ENCODE assay signal across 17 cellular contexts in genomic region chr9:132185164-132186009, GRCh38. TPM values are rescaled to one million over a fixed set of nuclear protein-coding genes. Genes with fewer than 3 reads are reported as not detected.
DNase-seq lines count a peak whose midpoint lies in the region; ATAC-seq and TF ChIP-seq lines count a peak whose summit lies in the region.
"Had no signal": no experiment of that assay in that cellular context is flagged by ENCODE, and none has a peak within 500 bp of the region (broad histone marks: within the 10 kb centered on the region; RNA-seq: fewer than 3 reads in every experiment).

No MANE protein-coding gene starts in this region.

- H3K27me3 Mint-ChIP-seq in mesothelial cell of epicardium (ENCODE audit: low read depth) = peaks cover 47% of the 10 kb centered on the region

- peak overlapping the region; percentile 45 for H3K4me3 ChIP-seq in BLaER1
- no peak overlapping the region for H3K4me3 ChIP-seq in NB4 (ENCODE audit: low read depth, low read length)
- H3K4me3 ChIP-seq in dorsolateral prefrontal cortex = no peak overlapping the region
- H3K4me3 ChIP-seq in brain microvascular endothelial cell (ENCODE audit: low read depth, low read length) = no peak overlapping the region
- H3K4me3 ChIP-seq: adrenal gland had no signal

- peaks cover 47% of the 10 kb centered on the region for H4K20me1 ChIP-seq in BLaER1

- H3K27ac ChIP-seq in BLaER1 = peak overlapping the region; percentile 85
- H3K27ac ChIP-seq in dorsolateral prefrontal cortex = peak overlapping the region in 54 of 59 donors; percentile 14 to 88 (median 78)
- H3K27ac ChIP-seq in brain microvascular endothelial cell = no peak overlapping the region
- H3K27ac ChIP-seq: adrenal gland had no signal

- peak; percentile 35 for DNase-seq in NB4 (ENCODE audit: low read depth)
- DNase-seq in dorsolateral prefrontal cortex = peak in 1 of 10 donors; percentile 58
- DNase-seq in mesothelial cell of epicardium (ENCODE audit: low spot score in 2 of 2, unreplicated experiment in 2 of 2) = no peak
- DNase-seq in NCI-H345 treated with DMSO at 0.1 percent for 48 hours (lab: John Stamatoyannopoulos, UW; ENCODE audit: unreplicated experiment) = no peak
- no peak for DNase-seq in brain microvascular endothelial cell
- DNase-seq: activated CD4-positive, CD25-positive, alpha-beta regulatory T cell; adrenal gland; Calu3; NCI-H1930; NCI-H748 treated with DMSO at 0.1 percent for 48 hours; RPMI8226; SW 1271 had no signal

- peaks cover 35% of the 10 kb centered on the region for H3K4me1 Mint-ChIP-seq in mesothelial cell of epicardium

- ATAC-seq in HG02798 (IDR thresholded peaks at IDR 0.05; ENCODE audit: poor library complexity, unreplicated experiment) (no peak), HG03432 (IDR thresholded peaks at IDR 0.05; ENCODE audit: unreplicated experiment) (no peak)

- peak overlapping the region; percentile 80 for H3K9ac ChIP-seq in BLaER1

- H3K36me3 ChIP-seq in BLaER1 (no peaks in the 10 kb centered on the region), brain microvascular endothelial cell (replicated peaks) (no peaks in the 10 kb centered on the region)
- H3K36me3 ChIP-seq: adrenal gland had no signal

- TF ChIP-seq CTCF in NB4 (IDR thresholded peaks at IDR 0.05; ENCODE audit: low read depth, low read length) = no peak
- no peak for TF ChIP-seq CTCF in dorsolateral prefrontal cortex (IDR thresholded peaks at IDR 0.05 in 54 of 56, conservative IDR thresholded peaks at IDR 0.05 in 2 of 56; ENCODE audit: low read depth in 1 of 56, partially characterized antibody in 56 of 56)
- TF ChIP-seq CTCF in mesothelial cell of epicardium (IDR thresholded peaks at IDR 0.05; ENCODE audit: unreplicated experiment) = no peak
- no peak for TF ChIP-seq CTCF in brain microvascular endothelial cell (IDR thresholded peaks at IDR 0.05; ENCODE audit: low read depth, low read length, missing control alignments)

- in situ Hi-C loops in brain microvascular endothelial cell (cut with HindIII; ENCODE audit: low pct_ligation_motif_present, low sequenced_read_pairs) = no loop called here

- no peaks in the 10 kb centered on the region for H3K27me3 ChIP-seq in BLaER1
- no peaks in the 10 kb centered on the region for H3K27me3 ChIP-seq in dorsolateral prefrontal cortex
- H3K27me3 ChIP-seq in brain microvascular endothelial cell (replicated peaks) = peaks cover 59% of the 10 kb centered on the region
- H3K27me3 ChIP-seq: adrenal gland had no signal

- no peaks in the 10 kb centered on the region for H3K36me3 Mint-ChIP-seq in mesothelial cell of epicardium

- peaks cover 91% of the 10 kb centered on the region for H3K4me1 ChIP-seq in BLaER1

- no peaks in the 10 kb centered on the region for H3K9me3 ChIP-seq in BLaER1
- H3K9me3 ChIP-seq: adrenal gland had no signal

- intact Hi-C loops in dorsolateral prefrontal cortex (cut with DNase I) = no loop called here

- H3K27ac Mint-ChIP-seq in mesothelial cell of epicardium = peak overlapping the region; percentile 76
- H3K27ac Mint-ChIP-seq: activated T-helper 2 cell treated with anti-CD3 and anti-CD28 coated beads, Interferon-gamma antibody, Interleukin-2, Interleukin-4, amounts not matched to agents 10 μg/mL and 5 μg/mL and 100 μg/mL, durations not matched to agents 14 hours and 24 hours and 36 hours had no signal

- H3K4me2 ChIP-seq in BLaER1 = peak overlapping the region; percentile 95

- no peaks in the 10 kb centered on the region for H3K9me3 Mint-ChIP-seq in mesothelial cell of epicardium
- H3K9me3 Mint-ChIP-seq: activated T-helper 2 cell treated with anti-CD3 and anti-CD28 coated beads, Interferon-gamma antibody, Interleukin-2, Interleukin-4, amounts not matched to agents 10 μg/mL and 5 μg/mL and 100 μg/mL, durations not matched to agents 14 hours and 24 hours and 36 hours had no signal

- no peak overlapping the region for H3K4me3 Mint-ChIP-seq in mesothelial cell of epicardium

- no peak for TF ChIP-seq POLR2A in NB4 (IDR thresholded peaks at IDR 0.05; ENCODE audit: extremely low read depth, insufficient read length)

RNA-seq across cellular contexts. Expression of gene NTNG2, which starts 23.5 kb away (rescaled TPM):
- total RNA-seq in dorsolateral prefrontal cortex = 10 to 100 TPM; 21.7 to 81.3 (median 41.4) TPM
- 6.4 to 8.3 TPM (median 8.1 TPM) in 3 replicates for total RNA-seq in mesothelial cell of epicardium
- total RNA-seq: Calu3, epithelial cell of proximal tubule had no signal
